In the genomic region with DNA sequence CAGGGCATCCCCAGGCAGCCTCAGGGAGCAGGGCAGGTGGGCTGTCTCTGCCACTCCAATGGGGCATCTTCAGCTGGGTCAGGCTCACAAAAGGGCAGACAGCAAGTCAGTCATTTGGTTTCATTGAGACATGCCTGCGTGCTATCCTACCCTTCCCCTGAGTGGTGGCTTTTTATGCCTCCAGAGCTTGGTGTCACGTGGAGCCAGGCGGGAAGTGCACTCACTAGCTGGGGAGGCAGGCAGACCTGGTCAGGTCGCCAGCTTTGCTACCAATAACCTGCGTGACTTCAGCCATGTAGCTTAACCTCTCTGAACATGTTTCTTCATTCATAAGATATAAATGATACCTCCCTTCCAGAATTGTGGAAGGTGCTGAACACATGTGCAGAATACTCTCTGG, we compare ENCODE assay signal across 18 cellular contexts.
DNase-seq lines count a peak whose midpoint lies in the region; ATAC-seq, FAIRE-seq and TF ChIP-seq lines count a peak whose summit lies in the region.
"Had no signal": no experiment of that assay in that cellular context is flagged by ENCODE, and none has a peak within 500 bp of the region (broad histone marks: within the 10 kb centered on the region; RNA-seq: fewer than 3 reads in every experiment).

No MANE protein-coding gene starts in this region.

- BruUV-seq in Panc1 (replicated peaks; lab: Mats Ljungman, UMichigan) (no TSS peak), K562 (replicated peaks; lab: Mats Ljungman, UMichigan) (no TSS peak)

- no peak overlapping the region for H3K9ac ChIP-seq in K562 (ENCODE audit: insufficient read depth in 1 of 2, low read depth in 2 of 2, low read length in 2 of 2)

- no peak for ATAC-seq in Panc1
- no peak for ATAC-seq in K562
- ATAC-seq in HG02588 (IDR thresholded peaks at IDR 0.05; ENCODE audit: unreplicated experiment), result no peak
- no peak for ATAC-seq in GM19328 (IDR thresholded peaks at IDR 0.05; ENCODE audit: unreplicated experiment)
- ATAC-seq: A549 had no signal

- POLR2A ChIA-PET in Panc1 (lab: Charles Lee), result no interaction called here
- POLR2A ChIA-PET in K562 (lab: Yijun Ruan, JAX), result interaction anchor here (0.6 kb wide), 2 partner anchors 16 to 140 kb away, joined by 3 read pairs; no protein-coding TSS in a partner anchor

- no peaks in the 10 kb centered on the region for H3K27me3 ChIP-seq in Panc1 (ENCODE audit: control insufficient read depth, insufficient read depth, low read length)
- peaks cover 4 to 28% of the 10 kb centered on the region in 2 experiments; a peak in 3 of 5 replicates for H3K27me3 ChIP-seq in K562 (ENCODE audit: control insufficient read depth in 2 of 2, insufficient read depth in 2 of 2, low read length in 2 of 2)

- DNase-seq in NCI-H526 treated with DMSO at 0.1 percent for 48 hours (lab: John Stamatoyannopoulos, UW) (peak; percentile 44), Panc1 (ENCODE audit: low read depth, low spot score) (no peak), K562 (ENCODE audit: extremely low read depth in 1 of 4, low spot score in 3 of 4) (no peak), posterior vena cava (ENCODE audit: low spot score) (peak; percentile 59), NCI-H2029 (lab: John Stamatoyannopoulos, UW) (no peak)
- DNase-seq: AML-193; Caco-2; CD4-positive, alpha-beta T cell; GOT3; H9 had no signal

- CTCF ChIA-PET in Panc1 (lab: Charles Lee) (no interaction called here), K562 (lab: Yijun Ruan, JAX; ENCODE audit: low intra/inter-chr PET ratio) (no interaction called here)

- H2AFZ ChIP-seq in K562 (ENCODE audit: low read depth, low read length), result no peak overlapping the region

- H3K36me3 ChIP-seq in Panc1 (ENCODE audit: control insufficient read depth, insufficient read depth, low read length), result no peaks in the 10 kb centered on the region
- no peaks in the 10 kb centered on the region for H3K36me3 ChIP-seq in K562 (ENCODE audit: control insufficient read depth, insufficient read depth, low read length)

- peaks cover 78% of the 10 kb centered on the region for H3K4me1 ChIP-seq in Panc1 (ENCODE audit: control insufficient read depth, insufficient read depth, low read length)
- peaks cover 0 to 7% of the 10 kb centered on the region in 2 experiments; a peak in 1 of 5 replicates for H3K4me1 ChIP-seq in K562 (replicated peaks in 1 of 2; ENCODE audit: control insufficient read depth in 2 of 2, insufficient read depth in 2 of 2, low read length in 2 of 2)

- no peak overlapping the region for H3K4me3 ChIP-seq in Panc1 (ENCODE audit: low read depth in 2 of 2, low read length in 2 of 2)
- H3K4me3 ChIP-seq in K562, result no peak overlapping the region
- H3K4me3 ChIP-seq: A549 had no signal

- TF ChIP-seq POLR2A in K562 (conservative IDR thresholded peaks at IDR 0.05), result no peak

- intact Hi-C loops in Panc1 (cut with micrococcal nuclease; ENCODE audit: unreplicated experiment) (loop anchor here (10.0 kb wide), 1 partner anchor 1061 kb away; no protein-coding TSS in a partner anchor), K562 (cut with micrococcal nuclease) (no loop called here), posterior vena cava (cut with DNase I) (loop anchor here in 1 of 2 donors (10.0 kb wide), 1 partner anchor 1411 kb away; no protein-coding TSS in a partner anchor)

- no peak for TF ChIP-seq RAD21 in K562 (CRISPR knock-in tag; conservative IDR thresholded peaks at IDR 0.05 in 1 of 2, IDR thresholded peaks at IDR 0.05 in 1 of 2)

- H3K9me3 ChIP-seq in Panc1 (ENCODE audit: control insufficient read depth, insufficient read depth, low read depth, low read length), result no peaks in the 10 kb centered on the region
- no peaks in the 10 kb centered on the region for H3K9me3 ChIP-seq in K562 (replicated peaks; ENCODE audit: control insufficient read depth, insufficient read depth, low read depth, low read length)
- H3K9me3 ChIP-seq: Caco-2 had no signal

- H4K20me1 ChIP-seq in K562 (replicated peaks; ENCODE audit: control insufficient read depth, insufficient read depth, low read length), result peaks cover 4% of the 10 kb centered on the region; the same call in 1 of the 2 replicates

- 2% methylated on average over 5 of the region's 5 CpGs for whole genome bisulfite sequencing in K562 (ENCODE audit: insufficient coverage, low coverage, missing lambda C conversion rate)

- H3K79me2 ChIP-seq in K562 (ENCODE audit: control insufficient read depth, insufficient read depth, low read length), result no peaks in the 10 kb centered on the region

- no peak for FAIRE-seq in K562 (lab: Jason Lieb, UNC)
- FAIRE-seq: A549, D721Med, G401.6, GM12892, GM18507 had no signal

- TF ChIP-seq CTCF in Panc1 (IDR thresholded peaks at IDR 0.05), result no peak
- no peak for TF ChIP-seq CTCF in K562 (IDR thresholded peaks at IDR 0.05 in 2 of 3, conservative IDR thresholded peaks at IDR 0.05 in 1 of 3; ENCODE audit: insufficient read depth in 2 of 3, low read depth in 1 of 3, low read length in 3 of 3)

- peak overlapping the region; percentile 81 for H3K27ac ChIP-seq in Panc1 (ENCODE audit: low read length)
- H3K27ac ChIP-seq in K562 (ENCODE audit: extremely low read depth, low read depth, low read length), result no peak overlapping the region
- H3K27ac ChIP-seq: A549, C4-2B had no signal

- H3K4me2 ChIP-seq in K562 (ENCODE audit: insufficient read depth, low read length), result no peak overlapping the region
- H3K4me2 ChIP-seq: A549 had no signal

- TF ChIP-seq EP300 in K562 (IDR thresholded peaks at IDR 0.05; ENCODE audit: low read length), result no peak

- in situ Hi-C loops in Panc1 (cut with HindIII; ENCODE audit: low pct_unique_long_range_greater_than_20kb, low sequenced_read_pairs) (no loop called here), K562 (cut with MboI) (loop anchor here (10.0 kb wide), 1 partner anchor 1901 kb away; no protein-coding TSS in a partner anchor)

- no peaks in the 10 kb centered on the region for H3K9me1 ChIP-seq in K562 (ENCODE audit: control insufficient read depth, insufficient read depth, low read length)

TF ChIP-seq in K562, 482 proteins besides CTCF, POLR2A, EP300 and RAD21:
- TF ChIP-seq, protein P1, sequence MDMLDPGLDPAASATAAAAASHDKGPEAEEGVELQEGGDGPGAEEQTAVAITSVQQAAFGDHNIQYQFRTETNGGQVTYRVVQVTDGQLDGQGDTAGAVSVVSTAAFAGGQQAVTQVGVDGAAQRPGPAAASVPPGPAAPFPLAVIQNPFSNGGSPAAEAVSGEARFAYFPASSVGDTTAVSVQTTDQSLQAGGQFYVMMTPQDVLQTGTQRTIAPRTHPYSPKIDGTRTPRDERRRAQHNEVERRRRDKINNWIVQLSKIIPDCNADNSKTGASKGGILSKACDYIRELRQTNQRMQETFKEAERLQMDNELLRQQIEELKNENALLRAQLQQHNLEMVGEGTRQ (CRISPR knock-in tag; IDR thresholded peaks at IDR 0.05), result peak; percentile 7; the same call in 1 of the 2 replicates
- TF ChIP-seq, protein P2, sequence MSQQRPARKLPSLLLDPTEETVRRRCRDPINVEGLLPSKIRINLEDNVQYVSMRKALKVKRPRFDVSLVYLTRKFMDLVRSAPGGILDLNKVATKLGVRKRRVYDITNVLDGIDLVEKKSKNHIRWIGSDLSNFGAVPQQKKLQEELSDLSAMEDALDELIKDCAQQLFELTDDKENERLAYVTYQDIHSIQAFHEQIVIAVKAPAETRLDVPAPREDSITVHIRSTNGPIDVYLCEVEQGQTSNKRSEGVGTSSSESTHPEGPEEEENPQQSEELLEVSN (IDR thresholded peaks at IDR 0.05; ENCODE audit: borderline replicate concordance in 1 of 2, extremely low read depth in 1 of 2, insufficient read depth in 1 of 2, insufficient read length in 1 of 2, low read depth in 1 of 2, low read length in 1 of 2, poor library complexity in 1 of 2, severe bottlenecking in 1 of 2), result peak in 1 of 2 experiments; percentile 18
- no peak for TF ChIP-seq FIP1L1 (IDR thresholded peaks at IDR 0.05; ENCODE audit: low read depth, low read length, poor library complexity, severe bottlenecking)
- TF ChIP-seq, protein P3, sequence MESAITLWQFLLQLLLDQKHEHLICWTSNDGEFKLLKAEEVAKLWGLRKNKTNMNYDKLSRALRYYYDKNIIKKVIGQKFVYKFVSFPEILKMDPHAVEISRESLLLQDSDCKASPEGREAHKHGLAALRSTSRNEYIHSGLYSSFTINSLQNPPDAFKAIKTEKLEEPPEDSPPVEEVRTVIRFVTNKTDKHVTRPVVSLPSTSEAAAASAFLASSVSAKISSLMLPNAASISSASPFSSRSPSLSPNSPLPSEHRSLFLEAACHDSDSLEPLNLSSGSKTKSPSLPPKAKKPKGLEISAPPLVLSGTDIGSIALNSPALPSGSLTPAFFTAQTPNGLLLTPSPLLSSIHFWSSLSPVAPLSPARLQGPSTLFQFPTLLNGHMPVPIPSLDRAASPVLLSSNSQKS (CRISPR knock-in tag; IDR thresholded peaks at IDR 0.05), result no peak

Comparison
In these comparisons a context has a peak if more than half of its experiments do, and no peak if none do; other contexts are left out.
1. DNase-seq: peak in NCI-H526 treated with DMSO at 0.1 percent for 48 hours (single experiment) and posterior vena cava (single experiment); none in Panc1 (single experiment), K562 (0 of 4) and NCI-H2029 (single experiment).